Comparison of ENCODE assay signal across 14 cellular contexts in the genomic region with DNA sequence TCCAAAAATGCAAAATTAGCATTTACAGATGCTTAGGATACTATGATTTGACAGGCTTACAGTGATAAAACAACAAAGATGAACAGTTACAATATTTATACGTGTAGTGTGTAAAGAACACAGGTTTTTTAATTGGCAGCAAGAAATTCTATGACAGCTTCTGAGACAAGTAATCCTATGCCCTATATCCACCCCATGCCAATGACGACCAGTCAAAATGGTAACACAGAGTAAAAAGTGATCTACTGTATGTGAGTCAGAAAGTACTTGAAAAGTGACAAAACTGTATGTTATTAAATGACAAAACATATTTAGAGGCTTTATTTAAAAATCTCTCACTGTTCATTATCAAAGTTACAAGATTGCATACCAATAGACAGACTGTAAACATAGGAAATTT.
"Had no signal": no experiment of that assay in that cellular context is flagged by ENCODE, and none has a peak within 500 bp of the region (broad histone marks: within the 10 kb centered on the region; RNA-seq: fewer than 3 reads in every experiment).

No MANE protein-coding gene starts in this region.

- H3K9me3 ChIP-seq: sigmoid colon, SJSA1, thyroid gland had no signal

- H3K27ac ChIP-seq: sigmoid colon, SJSA1, thyroid gland, VCaP had no signal

- H3K4me1 ChIP-seq: sigmoid colon, thyroid gland had no signal

- H3K36me3 ChIP-seq: thyroid gland had no signal

- H3K4me3 ChIP-seq: sigmoid colon, SJSA1, thyroid gland had no signal

- H3K4me3 Mint-ChIP-seq: nephron progenitor cell had no signal

- DNase-seq: activated CD4-positive, alpha-beta T cell treated with anti-CD3 and anti-CD28 coated beads, Interleukin-2, amount 50 U/mL, for 1 hour; activated gamma-delta T cell; anterior cingulate cortex; hippocampal formation; left ventricle myocardium superior; mesenchymal stem cell; nephron progenitor cell; sigmoid colon; stimulated activated CD4-positive, alpha-beta T cell treated with anti-CD3 and anti-CD28 coated beads, Interleukin-12 subunit alpha, Interleukin-12 subunit beta, amount 100 ng/mL, for 4 hours; SW 1271; thyroid gland had no signal

- H3K27me3 ChIP-seq: sigmoid colon, SJSA1, thyroid gland had no signal

- H3K27ac Mint-ChIP-seq: nephron progenitor cell had no signal

- ATAC-seq: esophagus mucosa, left ventricle myocardium superior had no signal

- H3K9me3 Mint-ChIP-seq: nephron progenitor cell had no signal
